18 cellular contexts compared by ENCODE assay signal in genomic region chr3:13505147-13506130, GRCh38. TPM values are rescaled to one million over a fixed set of nuclear protein-coding genes. Genes with fewer than 3 reads are reported as not detected.
"Had no signal": no experiment of that assay in that cellular context is flagged by ENCODE, and none has a peak within 500 bp of the region (broad histone marks: within the 10 kb centered on the region; RNA-seq: fewer than 3 reads in every experiment).

No MANE protein-coding gene starts in this region.

- H3K27me3 ChIP-seq: ascending aorta, right lobe of liver, testis, upper lobe of left lung had no signal

- H3K4me1 ChIP-seq: right lobe of liver had no signal

- H3K9me3 ChIP-seq: ascending aorta, psoas muscle, right lobe of liver, testis, upper lobe of left lung had no signal

- H3K4me3 ChIP-seq: ascending aorta, psoas muscle, right lobe of liver, testis, upper lobe of left lung had no signal

- H3K27ac Mint-ChIP-seq: activated CD8-positive, alpha-beta T cell treated with anti-CD3 and anti-CD28 coated beads for 36 hours; immature natural killer cell; nephron had no signal

- H3K27me3 Mint-ChIP-seq: activated CD8-positive, alpha-beta T cell treated with anti-CD3 and anti-CD28 coated beads for 36 hours had no signal

- DNase-seq: activated CD4-positive, alpha-beta T cell treated with anti-CD3 and anti-CD28 coated beads for 48 hours; activated CD4-positive, CD25-positive, alpha-beta regulatory T cell; activated CD8-positive, alpha-beta T cell treated with anti-CD3 and anti-CD28 coated beads for 36 hours; activated effector memory CD4-positive, alpha-beta T cell treated with anti-CD3 and anti-CD28 coated beads, Interleukin-2, amount 50 U/mL, for 16 hours; activated naive CD4-positive, alpha-beta T cell treated with anti-CD3 and anti-CD28 coated beads, Interleukin-2, amount 50 U/mL, for 16 hours; activated T-cell treated with anti-CD3 and anti-CD28 coated beads, Interleukin-2, amount 50 U/mL, for 48 hours; cortex of kidney; immature natural killer cell; small intestine; stimulated activated CD4-positive, alpha-beta T cell treated with anti-CD3 and anti-CD28 coated beads, Interleukin-4, amount 100 ng/mL, for 1 hour; testis had no signal

- H3K4me3 Mint-ChIP-seq: activated CD8-positive, alpha-beta T cell treated with anti-CD3 and anti-CD28 coated beads for 36 hours; immature natural killer cell; nephron had no signal

- H3K27ac ChIP-seq: ascending aorta, psoas muscle, right lobe of liver, testis, upper lobe of left lung had no signal

- H3K36me3 ChIP-seq: right lobe of liver had no signal

- ATAC-seq: activated CD8-positive, alpha-beta T cell treated with anti-CD3 and anti-CD28 coated beads for 36 hours; esophagus mucosa; psoas muscle; right lobe of liver had no signal

- H3K36me3 Mint-ChIP-seq: immature natural killer cell had no signal

- H3K4me1 Mint-ChIP-seq: immature natural killer cell had no signal

- H3K9me3 Mint-ChIP-seq: activated CD8-positive, alpha-beta T cell treated with anti-CD3 and anti-CD28 coated beads for 36 hours; immature natural killer cell; nephron had no signal

RNA-seq across cellular contexts. Expression of gene FBLN2, which starts 43.5 kb away (rescaled TPM):
- total RNA-seq: T-helper 1 cell treated with Interleukin-12 subunit alpha and Interleukin-12 subunit beta and Interleukin-4 antibody, amounts not matched to agents 30 ng/mL and 1 ng/mL, for 36 hours had no signal
